14 cellular contexts compared by ENCODE assay signal in the genomic region with DNA sequence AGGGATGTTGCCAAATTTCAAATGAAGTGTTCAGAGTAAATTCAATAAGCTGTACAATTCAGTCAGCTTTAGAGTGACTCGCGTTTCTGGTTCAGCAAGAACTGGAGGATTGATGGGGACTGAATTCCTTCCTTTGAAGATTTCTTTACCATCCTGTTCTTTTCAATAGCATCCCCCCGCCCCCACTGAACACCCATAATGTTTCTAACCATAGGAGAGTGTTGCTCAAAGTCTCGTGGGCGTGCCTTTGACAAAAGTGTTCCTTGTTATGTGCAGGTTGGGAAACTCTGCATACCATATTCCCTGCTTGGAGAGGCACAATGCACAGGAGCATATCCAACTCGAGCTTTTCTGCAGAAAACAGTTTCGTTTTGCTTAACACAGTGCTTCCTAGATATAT.
DNase-seq lines count a peak whose midpoint lies in the region; FAIRE-seq and TF ChIP-seq lines count a peak whose summit lies in the region.
"Had no signal": no experiment of that assay in that cellular context is flagged by ENCODE, and none has a peak within 500 bp of the region (broad histone marks: within the 10 kb centered on the region; RNA-seq: fewer than 3 reads in every experiment).

No MANE protein-coding gene starts in this region.

- H3K36me3 ChIP-seq in OCI-LY1 (ENCODE audit: insufficient read depth, low read length) (no peaks in the 10 kb centered on the region), endothelial cell of umbilical vein (ENCODE audit: control insufficient read depth in 2 of 2, extremely low read depth in 1 of 2, insufficient read depth in 2 of 2, low read length in 2 of 2) (no peaks in the 10 kb centered on the region), neural progenitor cell (no peaks in the 10 kb centered on the region), endodermal cell (ENCODE audit: control insufficient read depth, insufficient read depth, low read length) (no peaks in the 10 kb centered on the region)

- peaks cover 4% of the 10 kb centered on the region for H3K9me3 Mint-ChIP-seq in Calu3 (ENCODE audit: low read depth, unreplicated experiment)
- H3K9me3 Mint-ChIP-seq in neural progenitor cell, result peaks cover 2% of the 10 kb centered on the region
- H3K9me3 Mint-ChIP-seq in endodermal cell, result peaks cover 30% of the 10 kb centered on the region
- H3K9me3 Mint-ChIP-seq: CD8-positive, alpha-beta T cell had no signal

- CTCF ChIA-PET in Calu3 (lab: Charles Lee), result interaction anchor here (0.6 kb wide), 1 partner anchor 765 kb away, joined by 3 read pairs; no protein-coding TSS in a partner anchor
- CTCF ChIA-PET in endothelial cell of umbilical vein (lab: Charles Lee), result no interaction called here

- H3K27me3 Mint-ChIP-seq in Calu3 (ENCODE audit: unreplicated experiment) (no peaks in the 10 kb centered on the region), neural progenitor cell (ENCODE audit: insufficient read depth, low read depth) (peaks cover 2% of the 10 kb centered on the region), endodermal cell (ENCODE audit: insufficient read depth) (no peaks in the 10 kb centered on the region)

- H3K4me1 Mint-ChIP-seq in Calu3 (ENCODE audit: low read depth, unreplicated experiment), result no peaks in the 10 kb centered on the region
- peaks cover 26% of the 10 kb centered on the region for H3K4me1 Mint-ChIP-seq in neural progenitor cell
- H3K4me1 Mint-ChIP-seq in endodermal cell, result peaks cover 16% of the 10 kb centered on the region

- no peaks in the 10 kb centered on the region for H3K9me1 ChIP-seq in endothelial cell of umbilical vein (replicated peaks; ENCODE audit: control insufficient read depth, extremely low read depth, insufficient read depth, low read length)

- no peak for FAIRE-seq in endothelial cell of umbilical vein (lab: Jason Lieb, UNC)
- FAIRE-seq: TTC549 had no signal

- peak overlapping the region; percentile 63 for H3K4me2 ChIP-seq in OCI-LY1 (ENCODE audit: low read length)
- peak overlapping the region; percentile 28 for H3K4me2 ChIP-seq in endothelial cell of umbilical vein (ENCODE audit: insufficient read depth, low read length)
- H3K4me2 ChIP-seq in neural progenitor cell, result peak overlapping the region; percentile 52

- BruUV-seq in Calu3 (replicated peaks; lab: Mats Ljungman, UMichigan) (no TSS peak), endothelial cell of umbilical vein (replicated peaks; lab: Mats Ljungman, UMichigan) (no TSS peak)

- peaks cover 18% of the 10 kb centered on the region for H3K4me1 ChIP-seq in OCI-LY1 (ENCODE audit: insufficient read depth, low read length, severe bottlenecking)
- H3K4me1 ChIP-seq in endothelial cell of umbilical vein (ENCODE audit: control insufficient read depth, extremely low read depth, insufficient read depth, low read length), result no peaks in the 10 kb centered on the region
- peaks cover 34% of the 10 kb centered on the region for H3K4me1 ChIP-seq in neural progenitor cell
- H3K4me1 ChIP-seq in endodermal cell (ENCODE audit: control insufficient read depth, insufficient read depth, low read length), result no peaks in the 10 kb centered on the region

- H2AFZ ChIP-seq in OCI-LY1 (ENCODE audit: low read length) (peak overlapping the region; percentile 98; the same call in 1 of the 2 replicates), endothelial cell of umbilical vein (ENCODE audit: low read depth, low read length) (no peak overlapping the region), neural progenitor cell (replicated peaks) (no peak overlapping the region)

- H3K27ac Mint-ChIP-seq in Calu3 (ENCODE audit: unreplicated experiment), result no peak overlapping the region
- H3K27ac Mint-ChIP-seq in neural progenitor cell, result no peak overlapping the region
- no peak overlapping the region for H3K27ac Mint-ChIP-seq in endodermal cell
- H3K27ac Mint-ChIP-seq: CD8-positive, alpha-beta T cell had no signal

- TF ChIP-seq CTCF in Calu3 (IDR thresholded peaks at IDR 0.05; ENCODE audit: unreplicated experiment), result no peak
- no peak for TF ChIP-seq CTCF in OCI-LY1 (IDR thresholded peaks at IDR 0.05; ENCODE audit: low read length)
- TF ChIP-seq CTCF in endothelial cell of umbilical vein (IDR thresholded peaks at IDR 0.05; ENCODE audit: extremely low read depth in 1 of 2, insufficient read depth in 1 of 2, low read depth in 1 of 2, low read length in 2 of 2), result no peak
- TF ChIP-seq CTCF in neural progenitor cell (IDR thresholded peaks at IDR 0.05), result no peak
- no peak for TF ChIP-seq CTCF in endodermal cell (conservative IDR thresholded peaks at IDR 0.05)

- H3F3A ChIP-seq in OCI-LY1 (ENCODE audit: insufficient read depth, low read length), result no peaks in the 10 kb centered on the region
- peaks cover 6% of the 10 kb centered on the region for H3F3A ChIP-seq in neural progenitor cell (ENCODE audit: low read depth)

- 20 to 90% methylated on average over 2 to 6 of the region's 7 CpGs for WGBS in endodermal cell (ENCODE audit: insufficient coverage in 1 of 2, insufficient read length in 1 of 2), 2 experiments

- TF ChIP-seq POLR2A in endothelial cell of umbilical vein (IDR thresholded peaks at IDR 0.05; ENCODE audit: low read depth, low read length), result no peak

- no peaks in the 10 kb centered on the region for H3K9me2 ChIP-seq in OCI-LY1 (ENCODE audit: low read depth, low read length)

- no peaks in the 10 kb centered on the region for H4K20me1 ChIP-seq in OCI-LY1 (ENCODE audit: insufficient read depth, low read length)
- H4K20me1 ChIP-seq in endothelial cell of umbilical vein (replicated peaks; ENCODE audit: control insufficient read depth, extremely low read depth, insufficient read depth, low read length), result no peaks in the 10 kb centered on the region
- no peaks in the 10 kb centered on the region for H4K20me1 ChIP-seq in neural progenitor cell (ENCODE audit: low read depth)

- peak overlapping the region; percentile 19 for H3K4me3 ChIP-seq in OCI-LY1 (ENCODE audit: low read depth, low read length, poor library complexity, severe bottlenecking)
- peak overlapping the region in 2 of 3 experiments; percentile 12 to 37 for H3K4me3 ChIP-seq in endothelial cell of umbilical vein (replicated peaks in 1 of 3; ENCODE audit: insufficient read depth in 1 of 3, low read depth in 1 of 3, low read length in 3 of 3)
- H3K4me3 ChIP-seq in neural progenitor cell, result no peak overlapping the region
- H3K4me3 ChIP-seq in endodermal cell (ENCODE audit: low read length), result no peak overlapping the region

- intact Hi-C loops in Calu3 (cut with micrococcal nuclease; ENCODE audit: unreplicated experiment), result no loop called here
- intact Hi-C loops in endothelial cell of umbilical vein (cut with micrococcal nuclease), result no loop called here

- H3K36me3 Mint-ChIP-seq in Calu3 (ENCODE audit: insufficient read depth, unreplicated experiment) (no peaks in the 10 kb centered on the region), neural progenitor cell (no peaks in the 10 kb centered on the region), endodermal cell (ENCODE audit: low read depth) (no peaks in the 10 kb centered on the region)
- H3K36me3 Mint-ChIP-seq: CD8-positive, alpha-beta T cell had no signal

- no peaks in the 10 kb centered on the region for H3K79me2 ChIP-seq in OCI-LY1 (ENCODE audit: insufficient read depth, low read length)
- no peaks in the 10 kb centered on the region for H3K79me2 ChIP-seq in endothelial cell of umbilical vein (ENCODE audit: control insufficient read depth, insufficient read depth, low read length)
- H3K79me2 ChIP-seq in neural progenitor cell (ENCODE audit: low read depth), result no peaks in the 10 kb centered on the region

- no peaks in the 10 kb centered on the region for H3K27me3 ChIP-seq in OCI-LY1 (ENCODE audit: insufficient read depth, low read length)
- H3K27me3 ChIP-seq in endothelial cell of umbilical vein (ENCODE audit: control insufficient read depth in 2 of 2, insufficient read depth in 2 of 2, low read length in 2 of 2), result no peaks in the 10 kb centered on the region
- no peaks in the 10 kb centered on the region for H3K27me3 ChIP-seq in neural progenitor cell
- no peaks in the 10 kb centered on the region for H3K27me3 ChIP-seq in endodermal cell (ENCODE audit: control insufficient read depth, insufficient read depth, low read length, poor library complexity, severe bottlenecking)

- H3K4me3 Mint-ChIP-seq in Calu3 (ENCODE audit: low read depth, unreplicated experiment) (peak overlapping the region; percentile 39), neural progenitor cell (no peak overlapping the region), endodermal cell (no peak overlapping the region)
- H3K4me3 Mint-ChIP-seq: CD8-positive, alpha-beta T cell had no signal

- peak; percentile 24 for DNase-seq in Calu3
- DNase-seq in endothelial cell of umbilical vein (ENCODE audit: low read depth, low spot score), result no peak
- peak; percentile 9 for DNase-seq in neural progenitor cell (ENCODE audit: low spot score)
- no peak for DNase-seq in endodermal cell
- no peak for DNase-seq in DMS79 treated with DMSO at 0.1 percent for 48 hours (lab: John Stamatoyannopoulos, UW)
- no peak for DNase-seq in NK-92 (lab: John Stamatoyannopoulos, UW; ENCODE audit: unreplicated experiment)
- DNase-seq in NCI-H1694 (lab: John Stamatoyannopoulos, UW), result no peak
- DNase-seq: activated CD8-positive, alpha-beta memory T cell treated with anti-CD3 and anti-CD28 coated beads, Interleukin-2, amount 50 U/mL, for 4 hours; CD8-positive, alpha-beta T cell; posterior cingulate gyrus; stimulated activated CD4-positive, alpha-beta T cell treated with anti-CD3 and anti-CD28 coated beads, Interleukin-4, amount 100 ng/mL, for 4 hours; stimulated activated naive CD8-positive, alpha-beta T cell treated with anti-CD3 and anti-CD28 coated beads, Interleukin-15, Interleukin-2, amounts not matched to agents 100 U/mL and 50 U/mL, for 24 hours had no signal

- H3K9me3 ChIP-seq in OCI-LY1 (ENCODE audit: low read length) (no peaks in the 10 kb centered on the region), endothelial cell of umbilical vein (replicated peaks; ENCODE audit: control insufficient read depth, insufficient read depth, low read length) (no peaks in the 10 kb centered on the region), neural progenitor cell (ENCODE audit: low read depth) (no peaks in the 10 kb centered on the region), endodermal cell (ENCODE audit: control insufficient read depth, low read length) (no peaks in the 10 kb centered on the region)

- dilution Hi-C loops in endothelial cell of umbilical vein (cut with MboI; ENCODE audit: extremely low pct_ligation_motif_present, low sequenced_read_pairs), result no loop called here

- POLR2A ChIA-PET in endothelial cell of umbilical vein (lab: Charles Lee), result no interaction called here

- H3K27ac ChIP-seq in OCI-LY1 (ENCODE audit: low read depth, low read length, poor library complexity, severe bottlenecking), result no peak overlapping the region
- H3K27ac ChIP-seq in endothelial cell of umbilical vein (ENCODE audit: insufficient read depth, low read depth, low read length), result no peak overlapping the region
- H3K27ac ChIP-seq in neural progenitor cell, result no peak overlapping the region
- no peak overlapping the region for H3K27ac ChIP-seq in endodermal cell (ENCODE audit: low read depth, low read length)

- H3K9ac ChIP-seq in OCI-LY1 (ENCODE audit: low read length) (no peak overlapping the region), endothelial cell of umbilical vein (replicated peaks; ENCODE audit: extremely low read depth, insufficient read depth, low read length) (no peak overlapping the region), neural progenitor cell (no peak overlapping the region), endodermal cell (ENCODE audit: extremely low read depth, low read length, poor library complexity, severe bottlenecking) (no peak overlapping the region)

Comparison
In these comparisons a context has a peak if more than half of its experiments do, and no peak if none do; other contexts are left out.
1. DNase-seq: peak in Calu3 (single experiment) and neural progenitor cell (single experiment); none in endothelial cell of umbilical vein (single experiment), endodermal cell (single experiment), DMS79 treated with DMSO at 0.1 percent for 48 hours (single experiment), NK-92 (single experiment) and NCI-H1694 (single experiment).
2. H3K4me3 ChIP-seq: peak in OCI-LY1 (single experiment) and endothelial cell of umbilical vein (2 of 3); none in neural progenitor cell (single experiment) and endodermal cell (single experiment).
3. Peak in every context shown above with its lines, with median percentiles within 50 percentile points of each other: H3K4me2 ChIP-seq.